ENCODE assay signal across 15 cellular contexts in genomic region chr22:45731041-45731797, GRCh38. TPM values are rescaled to one million over a fixed set of nuclear protein-coding genes. Genes with fewer than 3 reads are reported as not detected.
DNase-seq lines count a peak whose midpoint lies in the region; ATAC-seq, FAIRE-seq and TF ChIP-seq lines count a peak whose summit lies in the region.
"Had no signal": no experiment of that assay in that cellular context is flagged by ENCODE, and none has a peak within 500 bp of the region (broad histone marks: within the 10 kb centered on the region; RNA-seq: fewer than 3 reads in every experiment).

No MANE protein-coding gene starts in this region.

- peak overlapping the region; percentile 92 for H3K27ac Mint-ChIP-seq in WTC11
- no peak overlapping the region for H3K27ac Mint-ChIP-seq in activated CD4-positive, alpha-beta memory T cell treated with anti-CD3 and anti-CD28 coated beads, Interleukin-2, amount 10 ng/mL, durations not matched to agents 7 days and 5 days

- H3K4me3 ChIP-seq in keratinocyte (ENCODE audit: control insufficient read depth in 2 of 3, extremely low read depth in 1 of 3, insufficient read depth in 2 of 3, low read depth in 1 of 3, low read length in 3 of 3), result no peak overlapping the region
- H3K4me3 ChIP-seq: esophagus muscularis mucosa, SJSA1, uterus had no signal

- no peaks in the 10 kb centered on the region for H3K4me1 ChIP-seq in keratinocyte (ENCODE audit: control insufficient read depth, extremely low read depth, insufficient read depth, low read length)
- H3K4me1 ChIP-seq: uterus had no signal

- peaks cover 18% of the 10 kb centered on the region for H3K79me2 ChIP-seq in keratinocyte (ENCODE audit: control insufficient read depth, insufficient read depth, low read length)

- no peaks in the 10 kb centered on the region for H3K9me3 Mint-ChIP-seq in WTC11
- H3K9me3 Mint-ChIP-seq in activated CD4-positive, alpha-beta memory T cell treated with anti-CD3 and anti-CD28 coated beads, Interleukin-2, amount 10 ng/mL, durations not matched to agents 7 days and 5 days, result no peaks in the 10 kb centered on the region
- H3K9me3 Mint-ChIP-seq: central memory CD8-positive, alpha-beta T cell; naive thymus-derived CD4-positive, alpha-beta T cell had no signal

- no peak overlapping the region for H3K27ac ChIP-seq in keratinocyte (ENCODE audit: control insufficient read depth, insufficient read depth, low read length)
- H3K27ac ChIP-seq: esophagus muscularis mucosa, SJSA1, uterus had no signal

- no peak overlapping the region for H3K4me2 ChIP-seq in keratinocyte (ENCODE audit: control insufficient read depth, extremely low read depth, insufficient read depth, low read depth, low read length)

- DNase-seq in A172 (ENCODE audit: low spot score), result peak; percentile 29
- no peak for DNase-seq in GM12892 (ENCODE audit: insufficient read length)
- DNase-seq in WTC11 (ENCODE audit: low spot score), result no peak
- no peak for DNase-seq in keratinocyte (ENCODE audit: low read depth, low spot score)
- no peak for DNase-seq in NCI-H526 treated with DMSO at 0.1 percent for 48 hours (lab: John Stamatoyannopoulos, UW)
- no peak for DNase-seq in activated CD4-positive, alpha-beta memory T cell treated with anti-CD3 and anti-CD28 coated beads, Interleukin-2, amount 10 ng/mL, durations not matched to agents 7 days and 5 days
- DNase-seq in NCI-H82 treated with DMSO at 0.1 percent for 48 hours (lab: John Stamatoyannopoulos, UW; ENCODE audit: unreplicated experiment), result no peak
- DNase-seq: naive thymus-derived CD4-positive, alpha-beta T cell; NCI-H1105 treated with DMSO at 0.1 percent for 48 hours; small intestine; uterus had no signal

- TF ChIP-seq CTCF in WTC11 (IDR thresholded peaks at IDR 0.05) (no peak), keratinocyte (optimal IDR thresholded peaks at IDR 0.05 in 1 of 3, IDR thresholded peaks at IDR 0.05 in 1 of 3, conservative IDR thresholded peaks at IDR 0.05 in 1 of 3; ENCODE audit: extremely low read depth in 1 of 3, insufficient read depth in 2 of 3, low read length in 3 of 3) (no peak)

- H3K36me3 Mint-ChIP-seq in WTC11, result 0 out of 2 replicates have a peak, but pooled peaks cover 2% of the 10 kb centered on the region
- peaks cover 16% of the 10 kb centered on the region for H3K36me3 Mint-ChIP-seq in activated CD4-positive, alpha-beta memory T cell treated with anti-CD3 and anti-CD28 coated beads, Interleukin-2, amount 10 ng/mL, durations not matched to agents 7 days and 5 days (ENCODE audit: low read depth)

- CTCF ChIA-PET in WTC11 (lab: Charles Lee), result interaction anchor here (1.0 to 2.7 kb wide), 8 partner anchors 21 to 238 kb away, joined by 3 to 10 read pairs (median 4); partner anchors contain the start of gene ATXN10
- CTCF ChIA-PET in activated CD4-positive, alpha-beta memory T cell treated with anti-CD3 and anti-CD28 coated beads, Interleukin-2, amount 10 ng/mL, durations not matched to agents 7 days and 5 days (lab: Charles Lee), result no interaction called here

- H3K27me3 Mint-ChIP-seq in WTC11 (ENCODE audit: low read depth), result no peaks in the 10 kb centered on the region
- H3K27me3 Mint-ChIP-seq in activated CD4-positive, alpha-beta memory T cell treated with anti-CD3 and anti-CD28 coated beads, Interleukin-2, amount 10 ng/mL, durations not matched to agents 7 days and 5 days, result no peaks in the 10 kb centered on the region
- H3K27me3 Mint-ChIP-seq: central memory CD8-positive, alpha-beta T cell; naive thymus-derived CD4-positive, alpha-beta T cell had no signal

- peak; percentile 46; the same call in 1 of the 2 replicates for ATAC-seq in WTC11
- ATAC-seq in GM18519 (IDR thresholded peaks at IDR 0.05; ENCODE audit: low FRiP score, unreplicated experiment), result no peak
- ATAC-seq: naive thymus-derived CD4-positive, alpha-beta T cell had no signal

- no peaks in the 10 kb centered on the region for H4K20me1 ChIP-seq in keratinocyte (ENCODE audit: control insufficient read depth, extremely low read depth, insufficient read depth, low read length)

- POLR2A ChIA-PET in WTC11 (lab: Charles Lee), result no interaction called here
- POLR2A ChIA-PET in activated CD4-positive, alpha-beta memory T cell treated with anti-CD3 and anti-CD28 coated beads, Interleukin-2, amount 10 ng/mL, durations not matched to agents 7 days and 5 days (lab: Charles Lee), result no interaction called here

- no peak for TF ChIP-seq POLR2A in GM12892 (IDR thresholded peaks at IDR 0.05; ENCODE audit: low read depth, low read length)

- H2AFZ ChIP-seq in keratinocyte (ENCODE audit: control insufficient read depth, low read length), result no peak overlapping the region

- no peaks in the 10 kb centered on the region for H3K9me3 ChIP-seq in keratinocyte (ENCODE audit: control insufficient read depth, low read depth, low read length)
- H3K9me3 ChIP-seq: esophagus muscularis mucosa, SJSA1, uterus had no signal

- H3K9ac ChIP-seq in keratinocyte (ENCODE audit: control insufficient read depth, extremely low read depth, insufficient read depth, low read length), result no peak overlapping the region

- dilution Hi-C loops in keratinocyte (cut with MboI; ENCODE audit: extremely low pct_ligation_motif_present, low sequenced_read_pairs), result no loop called here

- peaks cover 1 to 12% of the 10 kb centered on the region in 2 experiments for H3K36me3 ChIP-seq in keratinocyte (ENCODE audit: control insufficient read depth in 2 of 2, extremely low read depth in 1 of 2, insufficient read depth in 2 of 2, low read length in 2 of 2)
- H3K36me3 ChIP-seq: uterus had no signal

- peaks cover 2% of the 10 kb centered on the region for H3K9me1 ChIP-seq in keratinocyte (ENCODE audit: control insufficient read depth, extremely low read depth, insufficient read depth, low read length)

- peaks cover 12% of the 10 kb centered on the region for H3K4me1 Mint-ChIP-seq in WTC11
- peaks cover 6% of the 10 kb centered on the region for H3K4me1 Mint-ChIP-seq in activated CD4-positive, alpha-beta memory T cell treated with anti-CD3 and anti-CD28 coated beads, Interleukin-2, amount 10 ng/mL, durations not matched to agents 7 days and 5 days

- FAIRE-seq in GM12892 (lab: Jason Lieb, UNC), result peak; percentile 42
- FAIRE-seq in keratinocyte (lab: Jason Lieb, UNC), result peak; percentile 9
- FAIRE-seq: small intestine had no signal

- no peaks in the 10 kb centered on the region for H3K27me3 ChIP-seq in keratinocyte (ENCODE audit: control insufficient read depth, extremely low read depth, insufficient read depth, low read length)
- H3K27me3 ChIP-seq: esophagus muscularis mucosa, SJSA1, uterus had no signal

- H3K4me3 Mint-ChIP-seq in WTC11, result no peak overlapping the region
- H3K4me3 Mint-ChIP-seq in activated CD4-positive, alpha-beta memory T cell treated with anti-CD3 and anti-CD28 coated beads, Interleukin-2, amount 10 ng/mL, durations not matched to agents 7 days and 5 days, result no peak overlapping the region
- H3K4me3 Mint-ChIP-seq: central memory CD8-positive, alpha-beta T cell; naive thymus-derived CD4-positive, alpha-beta T cell had no signal

TF ChIP-seq in WTC11, 78 proteins besides CTCF, POLR2A, EP300 and RAD21 (continues in another document):
- TF ChIP-seq MXD4 (CRISPR knock-in tag; IDR thresholded peaks at IDR 0.05; ENCODE audit: borderline replicate concordance) (no peak), ZNF512 (CRISPR knock-in tag; IDR thresholded peaks at IDR 0.05; ENCODE audit: borderline replicate concordance) (no peak), MAX (CRISPR knock-in tag; IDR thresholded peaks at IDR 0.05) (no peak), ZNF423 (CRISPR knock-in tag; IDR thresholded peaks at IDR 0.05) (no peak), TP53 (CRISPR knock-in tag; IDR thresholded peaks at IDR 0.05) (no peak), ZNF138 (CRISPR knock-in tag; conservative IDR thresholded peaks at IDR 0.05) (no peak)

RNA-seq across cellular contexts. Expression of gene ATXN10, which starts 59.6 kb away (rescaled TPM):
- total RNA-seq in A172 (2014; rRNA removed; shearing (Covaris generic)), result 53.5 and 80.1 TPM in 2 replicates
- 171 TPM for polyA plus RNA-seq in GM12892 (2012; ENCODE audit: missing spikeins)
- 185 to 194 TPM (median 189 TPM) in 3 replicates for total RNA-seq in WTC11 (2021)
- polyA plus RNA-seq in keratinocyte, result 238 to 276 TPM (median 242 TPM) in 3 replicates
- 147 TPM for polyA plus RNA-seq in keratinocyte (2011; ENCODE audit: low read depth)
- polyA plus RNA-seq in keratinocyte (2011; cell fraction: cytosol; rRNA removed), result 172 and 329 TPM in 2 replicates
- polyA plus RNA-seq in keratinocyte (2011; cell fraction: nucleus; rRNA removed), result 190 and 196 TPM in 2 replicates
- 88.1 and 124 TPM in 2 replicates for polyA plus RNA-seq in keratinocyte (2012; ENCODE audit: low replicate concordance)
- 156 to 320 TPM (median 270 TPM) in 3 replicates for polyA minus RNA-seq in keratinocyte
- 71.7 TPM for polyA minus RNA-seq in keratinocyte (2011; cell fraction: cytosol; rRNA and poly(A)+ RNA removed)
- polyA minus RNA-seq in keratinocyte (2011; cell fraction: nucleus; rRNA and poly(A)+ RNA removed), result 59.4 and 126 TPM in 2 replicates
- 10 to 100 TPM; 84.5 to 92.6 TPM for total RNA-seq in activated CD4-positive, alpha-beta memory T cell treated with anti-CD3 and anti-CD28 coated beads, Interleukin-2, amount 10 ng/mL, durations not matched to agents 7 days and 5 days
